ENCODE assay signal across 8 cellular contexts in the genomic region with DNA sequence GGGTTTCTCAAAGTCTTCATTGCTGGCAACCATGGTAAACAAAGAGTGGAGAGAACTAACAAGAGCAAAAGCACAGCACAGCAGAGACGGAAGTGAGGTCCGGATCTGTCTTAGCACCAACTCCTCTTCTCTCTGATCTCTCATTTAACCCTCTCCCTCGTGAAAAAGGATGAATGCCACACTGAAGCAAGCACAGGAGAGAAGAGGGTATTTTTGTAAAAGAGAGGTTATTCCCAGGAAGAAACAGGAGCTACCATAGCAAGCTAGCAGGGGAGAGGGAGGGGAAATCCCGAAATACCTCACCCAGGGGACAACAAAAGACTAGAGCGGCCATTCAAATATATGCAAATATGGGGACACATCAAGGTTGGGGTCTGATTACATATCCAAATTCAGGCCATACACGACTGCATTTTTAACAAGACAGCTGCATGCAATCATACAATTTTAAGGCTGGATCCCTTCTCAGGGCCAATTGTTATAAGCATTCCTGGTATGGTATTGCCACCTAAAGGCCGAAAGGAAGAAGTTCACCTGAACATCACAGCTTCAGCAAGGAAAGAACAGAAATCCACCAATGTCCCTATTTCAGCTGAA. TPM values are rescaled to one million over a fixed set of nuclear protein-coding genes. Genes with fewer than 3 reads are reported as not detected.
A peak's percentile ranks its signal among the peaks of the same experiment; 100 is the strongest.
DNase-seq lines count a peak whose midpoint lies in the region; ATAC-seq and TF ChIP-seq lines count a peak whose summit lies in the region.

No MANE protein-coding gene starts in this region.

- intact Hi-C loops in lower leg skin (cut with DNase I; ENCODE audit: low total_unique reads): loop anchor here (10.0 kb wide), 1 partner anchor 90 kb away; no protein-coding TSS in a partner anchor

- H3K4me1 ChIP-seq in HUES48 (ENCODE audit: control insufficient read depth, insufficient read depth, low read length) (peaks cover 12% of the 10 kb centered on the region; the same call in 1 of the 2 replicates), lung (ENCODE audit: control insufficient read depth in 2 of 2, insufficient read depth in 2 of 2, low read length in 2 of 2) (no peaks in the 10 kb centered on the region)

- H3K27me3 ChIP-seq in HUES48 (ENCODE audit: control insufficient read depth, insufficient read depth, low read length): no peaks in the 10 kb centered on the region
- no peaks in the 10 kb centered on the region for H3K27me3 ChIP-seq in lung (ENCODE audit: control insufficient read depth, insufficient read depth)

- WGBS in lung, 2 donors: 41 to 73% methylated on average over 7 of the region's 7 CpGs
- 33 to 41% methylated on average over 7 of the region's 7 CpGs for WGBS in lower leg skin, 2 donors

- H3K4me1 Mint-ChIP-seq in activated T-cell treated with anti-CD3 and anti-CD28 coated beads, Interleukin-2, amount 50 U/mL, for 24 hours (ENCODE audit: low read depth): peaks cover 78% of the 10 kb centered on the region

- H3K9me3 Mint-ChIP-seq in activated T-cell treated with anti-CD3 and anti-CD28 coated beads, Interleukin-2, amount 50 U/mL, for 24 hours: no peaks in the 10 kb centered on the region

- H3K9ac ChIP-seq in HUES48 (ENCODE audit: low read depth, low read length): no peak overlapping the region

- H3K9me3 ChIP-seq in HUES48 (ENCODE audit: control insufficient read depth, insufficient read depth, low read length): no peaks in the 10 kb centered on the region
- no peaks in the 10 kb centered on the region for H3K9me3 ChIP-seq in lung (ENCODE audit: control insufficient read depth in 2 of 2, insufficient read depth in 1 of 2, low read length in 1 of 2)

- peak; percentile 59 for ATAC-seq in GM21367 (IDR thresholded peaks at IDR 0.05; ENCODE audit: unreplicated experiment)
- ATAC-seq in lung (ENCODE audit: insufficient read depth, low FRiP score): no peak

- H3K36me3 ChIP-seq in HUES48 (ENCODE audit: control insufficient read depth, insufficient read depth, low read length): no peaks in the 10 kb centered on the region
- peaks cover 0 to 1% of the 10 kb centered on the region in 2 donors for H3K36me3 ChIP-seq in lung (ENCODE audit: control insufficient read depth in 2 of 2, insufficient read depth in 2 of 2, low read length in 2 of 2)

- H3K27me3 Mint-ChIP-seq in activated T-cell treated with anti-CD3 and anti-CD28 coated beads, Interleukin-2, amount 50 U/mL, for 24 hours: peaks cover 30% of the 10 kb centered on the region

- no peak for TF ChIP-seq POLR2A in lower leg skin (IDR thresholded peaks at IDR 0.05)

- H3K27ac ChIP-seq in HUES48 (ENCODE audit: low read depth, low read length): peak overlapping the region; percentile 46
- no peak overlapping the region for H3K27ac ChIP-seq in lung (ENCODE audit: low read depth in 1 of 2, low read length in 1 of 2)

- peak overlapping the region; percentile 93 for H3K27ac Mint-ChIP-seq in activated T-cell treated with anti-CD3 and anti-CD28 coated beads, Interleukin-2, amount 50 U/mL, for 24 hours

- no peak for DNase-seq in activated T-cell treated with anti-CD3 and anti-CD28 coated beads, Interleukin-2, amount 50 U/mL, for 24 hours
- DNase-seq in activated T-cell treated with anti-CD3 and anti-CD28 coated beads, Interleukin-2, amount 50 U/mL, for 48 hours: no peak
- DNase-seq in NOMO-1 treated with DMSO at 0.1 percent for 48 hours (lab: John Stamatoyannopoulos, UW; ENCODE audit: unreplicated experiment): peak; percentile 67
- peak; percentile 64 for DNase-seq in central memory CD4-positive, alpha-beta T cell
- no peak for DNase-seq in lung (ENCODE audit: low spot score)
- DNase-seq in lower leg skin (ENCODE audit: low spot score in 2 of 2): no peak

- peaks cover 29% of the 10 kb centered on the region for H3K36me3 Mint-ChIP-seq in activated T-cell treated with anti-CD3 and anti-CD28 coated beads, Interleukin-2, amount 50 U/mL, for 24 hours (ENCODE audit: low read depth)

- peak overlapping the region; percentile 69 for H3K4me3 Mint-ChIP-seq in activated T-cell treated with anti-CD3 and anti-CD28 coated beads, Interleukin-2, amount 50 U/mL, for 24 hours

- TF ChIP-seq CTCF in lung (IDR thresholded peaks at IDR 0.05; ENCODE audit: control extremely low read depth, extremely low read depth) (peak; percentile 55), lower leg skin (IDR thresholded peaks at IDR 0.05) (no peak)

- no peak overlapping the region for H3K4me3 ChIP-seq in HUES48 (ENCODE audit: low read depth, low read length)
- H3K4me3 ChIP-seq in lung: no peak overlapping the region
- H3K4me3 ChIP-seq in lower leg skin (ENCODE audit: low read depth, poor library complexity, severe bottlenecking): no peak overlapping the region

RNA-seq across cellular contexts. Expression of a gene that starts 46.6 kb away (rescaled TPM):
- total RNA-seq in lung (under 1 TPM; 0.46 to 0.74 TPM), lower leg skin (not detected)
- under 1 TPM; 0.20 to 0.54 TPM for polyA plus RNA-seq in lung

Comparison
In these comparisons a context has a peak if more than half of its experiments do, and no peak if none do; other contexts are left out.
1. DNase-seq: peak in NOMO-1 treated with DMSO at 0.1 percent for 48 hours (single experiment) and central memory CD4-positive, alpha-beta T cell (single experiment); none in activated T-cell treated with anti-CD3 and anti-CD28 coated beads, Interleukin-2, amount 50 U/mL, for 24 hours (single experiment), activated T-cell treated with anti-CD3 and anti-CD28 coated beads, Interleukin-2, amount 50 U/mL, for 48 hours (0 of 2), lung (single experiment) and lower leg skin (0 of 2).